In genomic region chr19:53868892-53869804, GRCh38 we compare ENCODE assay signal across 8 cellular contexts. TPM values are rescaled to one million over a fixed set of nuclear protein-coding genes. Genes with fewer than 3 reads are reported as not detected.
DNase-seq lines count a peak whose midpoint lies in the region; ATAC-seq, FAIRE-seq and TF ChIP-seq lines count a peak whose summit lies in the region.

No MANE protein-coding gene starts in this region.

- H3K9me2 ChIP-seq in Karpas-422 (replicated peaks; ENCODE audit: insufficient read depth, low read length): no peaks in the 10 kb centered on the region

- H2AFZ ChIP-seq in Karpas-422 (ENCODE audit: low read length): no peak overlapping the region

- no peak for FAIRE-seq in bronchial epithelial cell (lab: Jason Lieb, UNC)

- H3K9ac ChIP-seq in Karpas-422 (ENCODE audit: low read length): no peak overlapping the region

- peak; percentile 34 for TF ChIP-seq CTCF in bronchial epithelial cell (IDR thresholded peaks at IDR 0.05; ENCODE audit: insufficient read depth, low read length, severe bottlenecking)

- peaks cover 5% of the 10 kb centered on the region for H3K4me1 ChIP-seq in Karpas-422 (ENCODE audit: low read length)

- H4K20me1 ChIP-seq in Karpas-422 (ENCODE audit: insufficient read depth, low read depth, low read length): no peaks in the 10 kb centered on the region

- H3K36me3 ChIP-seq in bronchial epithelial cell (ENCODE audit: control insufficient read depth, insufficient read depth, low read length): peaks cover 7% of the 10 kb centered on the region
- H3K36me3 ChIP-seq in Karpas-422 (ENCODE audit: insufficient read depth, low read length): no peaks in the 10 kb centered on the region

- peak overlapping the region; percentile 60 for H3K4me3 ChIP-seq in bronchial epithelial cell (ENCODE audit: low read depth, low read length)
- H3K4me3 ChIP-seq in Karpas-422 (ENCODE audit: low read length): no peak overlapping the region

- no peaks in the 10 kb centered on the region for H3K79me2 ChIP-seq in Karpas-422 (ENCODE audit: low read length)

- H3K27me3 ChIP-seq in bronchial epithelial cell (ENCODE audit: control insufficient read depth, insufficient read depth, low read length) (no peaks in the 10 kb centered on the region), Karpas-422 (ENCODE audit: low read length) (no peaks in the 10 kb centered on the region)

- H3K9me3 ChIP-seq in Karpas-422 (ENCODE audit: low read length): no peaks in the 10 kb centered on the region

- DNase-seq in CD1c-positive myeloid dendritic cell (ENCODE audit: extremely low spot score) (peak; percentile 97), M059J (ENCODE audit: low read depth) (peak; percentile 89), bronchial epithelial cell (ENCODE audit: low read depth) (peak; percentile 47), iris pigment epithelial cell (ENCODE audit: low read depth) (peak; percentile 96), Karpas-422 (no peak)
- peak; percentile 50 to 69 (median 59) for DNase-seq in activated CD4-positive, CD25-positive, alpha-beta regulatory T cell (lab: John Stamatoyannopoulos, UW)
- peak; percentile 35 to 80 for DNase-seq in stimulated activated CD4-positive, alpha-beta T cell treated with anti-CD3 and anti-CD28 coated beads, Interleukin-12 subunit alpha, Interleukin-12 subunit beta, amount 100 ng/mL, for 24 hours (ENCODE audit: low read depth in 2 of 2)

- no peak overlapping the region for H3K4me2 ChIP-seq in Karpas-422 (ENCODE audit: low read depth, low read length, poor library complexity, severe bottlenecking)

- no peak overlapping the region for H3K27ac ChIP-seq in Karpas-422 (ENCODE audit: low read length)

- ATAC-seq in GM21423 (IDR thresholded peaks at IDR 0.05; ENCODE audit: unreplicated experiment): peak; percentile 32

RNA-seq across cellular contexts. Expression of gene MYADM, which starts 1.5 kb away (rescaled TPM):
- total RNA-seq in M059J (2014; rRNA removed; shearing (Covaris generic)): 26.6 and 41.1 TPM in 2 replicates
- total RNA-seq in bronchial epithelial cell: 1.3 and 1.4 TPM in 2 replicates
- not detected in 2 replicates for total RNA-seq in Karpas-422 (2014; rRNA removed; shearing (Covaris generic); ENCODE audit: low replicate concordance)

RNA-seq across cellular contexts. Expression of gene PRKCG, which starts 12.8 kb away (rescaled TPM):
- total RNA-seq in M059J (2014; rRNA removed; shearing (Covaris generic)): not detected in 2 replicates
- not detected in 2 replicates for total RNA-seq in bronchial epithelial cell
- not detected in 2 replicates for total RNA-seq in Karpas-422 (2014; rRNA removed; shearing (Covaris generic); ENCODE audit: low replicate concordance)

RNA-seq across cellular contexts. Expression of gene CACNG7, which starts 39.9 kb away (rescaled TPM):
- total RNA-seq in M059J (2014; rRNA removed; shearing (Covaris generic)): not detected in 2 replicates
- total RNA-seq in bronchial epithelial cell: not detected in 2 replicates
- total RNA-seq in Karpas-422 (2014; rRNA removed; shearing (Covaris generic); ENCODE audit: low replicate concordance): not detected in 2 replicates

RNA-seq across cellular contexts. Expression of gene NLRP12, which starts 45.0 kb away (rescaled TPM):
- total RNA-seq in M059J (2014; rRNA removed; shearing (Covaris generic)): not detected in 2 replicates
- total RNA-seq in bronchial epithelial cell: under 0.01 TPM in 1 of 2 replicates, not detected in the other
- not detected in 2 replicates for total RNA-seq in Karpas-422 (2014; rRNA removed; shearing (Covaris generic); ENCODE audit: low replicate concordance)

Comparison
In these comparisons a context has a peak if more than half of its experiments do, and no peak if none do; other contexts are left out.
1. RNA of gene MYADM, which starts 1.5 kb away (total RNA-seq): 26.6 to 41.1 TPM in M059J; 1.3 to 1.4 TPM in bronchial epithelial cell and not detected in Karpas-422; every median in the first group is over 10 times any median in the second.